Comparison of ENCODE assay signal across 8 cellular contexts in the genomic region with DNA sequence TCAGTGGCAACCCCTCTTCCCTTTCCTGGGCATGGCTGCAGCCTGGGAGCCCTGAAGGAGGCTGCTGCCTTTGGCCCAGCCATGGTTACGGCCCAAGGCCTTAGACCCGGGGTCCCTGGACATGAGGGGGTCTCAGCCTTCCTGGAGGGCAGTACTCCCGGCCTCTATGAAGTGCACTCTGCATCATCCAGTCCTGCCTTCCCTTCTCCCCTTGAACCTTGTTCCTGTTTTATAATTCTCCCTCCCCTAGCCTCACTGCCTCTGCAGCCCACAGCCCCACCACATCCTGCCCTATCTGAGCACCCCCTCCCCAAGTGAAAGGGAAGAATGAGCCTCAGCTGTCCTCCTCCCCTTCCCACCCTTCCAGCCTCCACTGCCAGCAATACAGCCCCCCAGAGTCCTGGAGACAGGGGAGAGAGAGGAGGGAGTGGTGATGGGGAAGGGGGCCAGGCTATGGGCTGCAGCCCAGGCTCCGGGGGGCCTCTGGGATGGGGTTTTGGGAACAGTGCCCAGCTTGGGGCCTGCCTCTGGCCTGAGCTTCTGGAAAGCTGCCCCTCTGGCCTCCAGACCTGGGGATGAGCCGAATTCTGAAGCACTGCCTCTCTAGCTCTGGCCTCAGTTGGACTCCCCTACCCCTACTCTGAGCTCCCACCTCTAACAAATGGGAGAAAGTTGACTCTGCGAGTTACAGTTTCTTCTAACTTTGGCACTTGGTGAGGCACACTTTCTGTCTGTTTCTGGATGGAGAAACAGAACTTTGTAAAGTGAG. TPM values are rescaled to one million over a fixed set of nuclear protein-coding genes. Genes with fewer than 3 reads are reported as not detected.
DNase-seq lines count a peak whose midpoint lies in the region; ATAC-seq and TF ChIP-seq lines count a peak whose summit lies in the region.
"Had no signal": no experiment of that assay in that cellular context is flagged by ENCODE, and none has a peak within 500 bp of the region (broad histone marks: within the 10 kb centered on the region; RNA-seq: fewer than 3 reads in every experiment).

No MANE protein-coding gene starts in this region.

- peaks cover 3% of the 10 kb centered on the region for H3K27me3 Mint-ChIP-seq in IgD-negative memory B cell
- no peaks in the 10 kb centered on the region for H3K27me3 Mint-ChIP-seq in activated naive CD4-positive, alpha-beta T cell treated with anti-CD3 and anti-CD28 coated beads, Interleukin-2, amount 50 U/mL, for 24 hours

- H3K4me3 ChIP-seq in left lung (no peak overlapping the region), suprapubic skin (no peak overlapping the region), HAP-1 (no peak overlapping the region)
- H3K4me3 ChIP-seq: MG63 had no signal

- H3K27me3 ChIP-seq in left lung (peaks cover 0 to 6% of the 10 kb centered on the region in 2 donors), suprapubic skin (no peaks in the 10 kb centered on the region), HAP-1 (ENCODE audit: low read depth) (peaks cover 7% of the 10 kb centered on the region; the same call in 1 of the 2 replicates)
- H3K27me3 ChIP-seq: MG63 had no signal

- in situ Hi-C loops in HAP-1 (cut with MboI; ENCODE audit: low sequenced_read_pairs): no loop called here

- no peak for DNase-seq in left lung
- peak; percentile 56 to 62 for DNase-seq in suprapubic skin (ENCODE audit: low spot score in 2 of 2)
- DNase-seq in HAP-1 (ENCODE audit: low spot score in 2 of 2): no peak
- DNase-seq: MG63 had no signal

- H3K27ac Mint-ChIP-seq in IgD-negative memory B cell: peak overlapping the region in 2 of 3 donors; percentile 67 to 87
- H3K27ac Mint-ChIP-seq in activated naive CD4-positive, alpha-beta T cell treated with anti-CD3 and anti-CD28 coated beads, Interleukin-2, amount 50 U/mL, for 24 hours: peak overlapping the region; percentile 63

- peaks cover 5% of the 10 kb centered on the region for H3K36me3 Mint-ChIP-seq in IgD-negative memory B cell
- H3K36me3 Mint-ChIP-seq in activated naive CD4-positive, alpha-beta T cell treated with anti-CD3 and anti-CD28 coated beads, Interleukin-2, amount 50 U/mL, for 24 hours: peaks cover 41% of the 10 kb centered on the region

- H3K27ac ChIP-seq in left lung (peak overlapping the region; percentile 24 to 64), suprapubic skin (peak overlapping the region; percentile 72)

- 73% methylated on average over 6 of the region's 6 CpGs for WGBS in suprapubic skin

- H3K4me1 Mint-ChIP-seq in IgD-negative memory B cell: peaks cover 29 to 58% (median 52%) of the 10 kb centered on the region in 3 donors
- H3K4me1 Mint-ChIP-seq in activated naive CD4-positive, alpha-beta T cell treated with anti-CD3 and anti-CD28 coated beads, Interleukin-2, amount 50 U/mL, for 24 hours: peaks cover 93% of the 10 kb centered on the region

- peak overlapping the region in 1 of 4 donors; percentile 8 for H3K4me3 Mint-ChIP-seq in IgD-negative memory B cell
- peak overlapping the region; percentile 90 for H3K4me3 Mint-ChIP-seq in activated naive CD4-positive, alpha-beta T cell treated with anti-CD3 and anti-CD28 coated beads, Interleukin-2, amount 50 U/mL, for 24 hours

- no peaks in the 10 kb centered on the region for H3K9me3 Mint-ChIP-seq in IgD-negative memory B cell
- no peaks in the 10 kb centered on the region for H3K9me3 Mint-ChIP-seq in activated naive CD4-positive, alpha-beta T cell treated with anti-CD3 and anti-CD28 coated beads, Interleukin-2, amount 50 U/mL, for 24 hours

- H3K36me3 ChIP-seq in left lung (no peaks in the 10 kb centered on the region), suprapubic skin (no peaks in the 10 kb centered on the region), HAP-1 (replicated peaks) (no peaks in the 10 kb centered on the region)
- H3K36me3 ChIP-seq: MG63 had no signal

- ATAC-seq in left lung (no peak), GM18498 (IDR thresholded peaks at IDR 0.05; ENCODE audit: unreplicated experiment) (no peak), GM19324 (IDR thresholded peaks at IDR 0.05; ENCODE audit: low FRiP score, unreplicated experiment) (no peak)

- H3K4me1 ChIP-seq in left lung (peaks cover 31 to 62% of the 10 kb centered on the region in 2 donors), suprapubic skin (peaks cover 72% of the 10 kb centered on the region), HAP-1 (peaks cover 3% of the 10 kb centered on the region)

- TF ChIP-seq EP300 in suprapubic skin (IDR thresholded peaks at IDR 0.05): no peak

- no peak for TF ChIP-seq CTCF in left lung (IDR thresholded peaks at IDR 0.05)
- no peak for TF ChIP-seq CTCF in suprapubic skin (IDR thresholded peaks at IDR 0.05)

- intact Hi-C loops in left lung (cut with DNase I): no loop called here

- no peak for TF ChIP-seq POLR2A in suprapubic skin (IDR thresholded peaks at IDR 0.05)

- H3K9me3 ChIP-seq in left lung (no peaks in the 10 kb centered on the region), suprapubic skin (no peaks in the 10 kb centered on the region), HAP-1 (no peaks in the 10 kb centered on the region)
- H3K9me3 ChIP-seq: MG63 had no signal

RNA-seq across cellular contexts. Expression of gene CCR7, which starts 7.6 kb away (rescaled TPM):
- 257 TPM for polyA plus RNA-seq in IgD-negative memory B cell
- total RNA-seq in left lung (1 to 10 TPM in 1 of 2 donors, under 1 TPM in 1; 0.35 to 1.6 TPM), suprapubic skin (1 to 10 TPM in 1 of 4 donors, not detected in 3; 1.2 TPM)

RNA-seq across cellular contexts. Expression of gene TNS4, which starts 56.3 kb away (rescaled TPM):
- not detected for polyA plus RNA-seq in IgD-negative memory B cell
- total RNA-seq in left lung (1 to 10 TPM in 1 of 2 donors, under 1 TPM in 1; 0.23 to 1.6 TPM), suprapubic skin (1,000 to 10,000 TPM in 2 of 4 donors, 100 to 1,000 TPM in 2; 730 to 1,745 (median 1,078) TPM)

Comparison
In these comparisons a context has a peak if more than half of its experiments do, and no peak if none do; other contexts are left out.
1. DNase-seq: peak in suprapubic skin (2 of 2); none in left lung (0 of 2) and HAP-1 (0 of 2).
2. RNA of gene TNS4, which starts 56.3 kb away (total RNA-seq): 730 to 1,745 TPM in suprapubic skin; 0.23 to 1.6 TPM in left lung; every median in the first group is over 100 times any median in the second.